In the genomic region with DNA sequence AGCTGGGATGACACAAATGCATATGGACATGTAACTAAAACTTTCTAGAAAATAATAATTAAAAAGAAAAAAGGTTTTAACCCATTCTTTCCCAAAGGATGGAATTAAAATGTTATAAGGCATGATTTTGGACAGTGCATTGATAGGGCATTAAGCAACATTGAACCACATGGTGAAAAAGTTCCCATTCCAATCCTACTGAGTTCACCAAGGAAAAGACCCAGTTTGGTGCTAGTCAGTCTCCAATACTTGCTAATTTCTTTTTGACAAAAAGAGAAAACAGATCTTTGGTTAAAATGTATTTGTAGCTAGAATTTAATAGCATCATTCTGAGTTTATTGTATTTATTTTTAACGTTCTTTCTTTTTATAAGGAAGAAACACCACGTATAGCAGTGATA, we compare ENCODE assay signal across 14 cellular contexts. TPM values are rescaled to one million over a fixed set of nuclear protein-coding genes. Genes with fewer than 3 reads are reported as not detected.
DNase-seq lines count a peak whose midpoint lies in the region; ATAC-seq lines count a peak whose summit lies in the region.
"Had no signal": no experiment of that assay in that cellular context is flagged by ENCODE, and none has a peak within 500 bp of the region (broad histone marks: within the 10 kb centered on the region; RNA-seq: fewer than 3 reads in every experiment).

No MANE protein-coding gene starts in this region.

- H3K4me2 ChIP-seq in BLaER1 (0 out of 2 replicates have a peak overlapping the region, but pooled peaks have one; percentile 68), Karpas-422 (ENCODE audit: low read depth, low read length, poor library complexity, severe bottlenecking) (peak overlapping the region; percentile 76)
- H3K4me2 ChIP-seq: SK-N-SH had no signal

- H3K27ac ChIP-seq in BLaER1 (no peak overlapping the region), Karpas-422 (ENCODE audit: low read length) (no peak overlapping the region)

- H3K27me3 ChIP-seq in BLaER1: no peaks in the 10 kb centered on the region
- H3K27me3 ChIP-seq in Karpas-422 (ENCODE audit: low read length): peaks cover 4% of the 10 kb centered on the region; the same call in 1 of the 2 replicates

- DNase-seq in Karpas-422 (no peak), fibroblast of peridontal ligament (ENCODE audit: extremely low read depth) (peak; percentile 31), hypothalamus (lab: John Stamatoyannopoulos, UW) (no peak)
- no peak for DNase-seq in stimulated activated effector memory CD8-positive, alpha-beta T cell treated with anti-CD3 and anti-CD28 coated beads, Interleukin-12 subunit alpha, Interleukin-12 subunit beta, amount 100 ng/mL, for 72 hours (ENCODE audit: low spot score in 2 of 2)
- DNase-seq: DMS79; NCI-H1048; NCI-H345; NCI-H526 treated with DMSO at 0.1 percent for 48 hours; NK-92 treated with Interleukin-12 subunit alpha and Interleukin-12 subunit beta, amount 100 ng/mL, for 24 hours; PC-3; SK-N-SH had no signal

- H3K9me3 ChIP-seq in BLaER1 (peaks cover 18% of the 10 kb centered on the region), Karpas-422 (ENCODE audit: low read length) (peaks cover 7% of the 10 kb centered on the region)
- H3K9me3 ChIP-seq: SK-N-SH had no signal

- peaks cover 12% of the 10 kb centered on the region for H3K4me1 ChIP-seq in BLaER1
- peaks cover 12% of the 10 kb centered on the region for H3K4me1 ChIP-seq in Karpas-422 (ENCODE audit: low read length)

- no peaks in the 10 kb centered on the region for H3K79me2 ChIP-seq in Karpas-422 (ENCODE audit: low read length)

- H3K4me1 Mint-ChIP-seq in stimulated activated effector memory CD8-positive, alpha-beta T cell treated with anti-CD3 and anti-CD28 coated beads, Interleukin-12 subunit alpha, Interleukin-12 subunit beta, amount 100 ng/mL, for 72 hours: peaks cover 10% of the 10 kb centered on the region

- peaks cover 8% of the 10 kb centered on the region; the same call in 1 of the 2 replicates for H3K36me3 ChIP-seq in BLaER1
- no peaks in the 10 kb centered on the region for H3K36me3 ChIP-seq in Karpas-422 (ENCODE audit: insufficient read depth, low read length)

- H4K20me1 ChIP-seq in BLaER1 (no peaks in the 10 kb centered on the region), Karpas-422 (ENCODE audit: insufficient read depth, low read depth, low read length) (no peaks in the 10 kb centered on the region)

- no peak overlapping the region for H3K27ac Mint-ChIP-seq in stimulated activated effector memory CD8-positive, alpha-beta T cell treated with anti-CD3 and anti-CD28 coated beads, Interleukin-12 subunit alpha, Interleukin-12 subunit beta, amount 100 ng/mL, for 72 hours

- no peak overlapping the region for H3K4me3 ChIP-seq in BLaER1
- no peak overlapping the region for H3K4me3 ChIP-seq in Karpas-422 (ENCODE audit: low read length)

- H3K9ac ChIP-seq in BLaER1 (no peak overlapping the region), Karpas-422 (ENCODE audit: low read length) (no peak overlapping the region)
- H3K9ac ChIP-seq: SK-N-SH had no signal

- peak overlapping the region; percentile 57 for H3K4me3 Mint-ChIP-seq in stimulated activated effector memory CD8-positive, alpha-beta T cell treated with anti-CD3 and anti-CD28 coated beads, Interleukin-12 subunit alpha, Interleukin-12 subunit beta, amount 100 ng/mL, for 72 hours

- H3K9me3 Mint-ChIP-seq in stimulated activated effector memory CD8-positive, alpha-beta T cell treated with anti-CD3 and anti-CD28 coated beads, Interleukin-12 subunit alpha, Interleukin-12 subunit beta, amount 100 ng/mL, for 72 hours: peaks cover 11% of the 10 kb centered on the region

- no peaks in the 10 kb centered on the region for H3K9me2 ChIP-seq in Karpas-422 (replicated peaks; ENCODE audit: insufficient read depth, low read length)
- H3K9me2 ChIP-seq: SK-N-SH had no signal

- H2AFZ ChIP-seq in Karpas-422 (ENCODE audit: low read length): peak overlapping the region; percentile 89; the same call in 1 of the 2 replicates

- ATAC-seq in stimulated activated effector memory CD8-positive, alpha-beta T cell treated with anti-CD3 and anti-CD28 coated beads, Interleukin-12 subunit alpha, Interleukin-12 subunit beta, amount 100 ng/mL, for 72 hours: no peak
- ATAC-seq in GM21717 (IDR thresholded peaks at IDR 0.05; ENCODE audit: unreplicated experiment): no peak
- ATAC-seq in HG03354 (IDR thresholded peaks at IDR 0.05; ENCODE audit: poor library complexity, severe bottlenecking, unreplicated experiment): no peak
- ATAC-seq: PC-3 had no signal

- no peaks in the 10 kb centered on the region for H3K36me3 Mint-ChIP-seq in stimulated activated effector memory CD8-positive, alpha-beta T cell treated with anti-CD3 and anti-CD28 coated beads, Interleukin-12 subunit alpha, Interleukin-12 subunit beta, amount 100 ng/mL, for 72 hours

RNA-seq across cellular contexts. Expression of a gene that starts 28.1 kb away (rescaled TPM):
- not detected in 2 replicates for total RNA-seq in Karpas-422 (2014; rRNA removed; shearing (Covaris generic); ENCODE audit: low replicate concordance)
